Comparison of ENCODE assay signal across 8 cellular contexts in genomic region chr1:247126601-247127000, GRCh38. TPM values are rescaled to one million over a fixed set of nuclear protein-coding genes. Genes with fewer than 3 reads are reported as not detected.
DNase-seq lines count a peak whose midpoint lies in the region; ATAC-seq and TF ChIP-seq lines count a peak whose summit lies in the region.
"Not testable (repeated sequence)": the region's sequence is repeated elsewhere in the genome, so short reads cannot be mapped to it uniquely, and the experiment has no call there.

No MANE protein-coding gene starts in this region.

- not testable (repeated sequence) for DNase-seq in activated T-cell treated with anti-CD3 and anti-CD28 coated beads, Interleukin-2, amount 50 U/mL, for 72 hours; left lung; thoracic aorta (ENCODE audit: low spot score)

- not testable (repeated sequence) for H3K27ac Mint-ChIP-seq in activated T-cell treated with anti-CD3 and anti-CD28 coated beads, Interleukin-2, amount 50 U/mL, for 72 hours

- peaks cover 7 to 19% of the 10 kb centered on the region in 2 donors for H3K36me3 Mint-ChIP-seq in activated T-cell treated with anti-CD3 and anti-CD28 coated beads, Interleukin-2, amount 50 U/mL, for 72 hours (ENCODE audit: insufficient read depth in 2 of 2)

- intact Hi-C loops in left lung (cut with DNase I): not testable (repeated sequence)

- H3K9me3 ChIP-seq in left lung (peaks cover 0 to 23% of the 10 kb centered on the region in 2 donors), thoracic aorta (peaks cover 13% of the 10 kb centered on the region)

- H3K27me3 Mint-ChIP-seq in activated T-cell treated with anti-CD3 and anti-CD28 coated beads, Interleukin-2, amount 50 U/mL, for 72 hours (ENCODE audit: low read depth): not testable (repeated sequence)

- H3K4me3 ChIP-seq in left lung, thoracic aorta: not testable (repeated sequence)

- ATAC-seq in GM18858 (IDR thresholded peaks at IDR 0.05; ENCODE audit: unreplicated experiment): peak; percentile 36
- ATAC-seq in GM19463 (IDR thresholded peaks at IDR 0.05; ENCODE audit: unreplicated experiment): peak; percentile 51
- peak; percentile 59 for ATAC-seq in HG02571 (IDR thresholded peaks at IDR 0.05; ENCODE audit: unreplicated experiment)
- ATAC-seq in HG03060 (IDR thresholded peaks at IDR 0.05; ENCODE audit: low read depth, unreplicated experiment): peak; percentile 3
- ATAC-seq in HG03521 (IDR thresholded peaks at IDR 0.05; ENCODE audit: unreplicated experiment): peak; percentile 42
- peak; percentile 72 to 80 for ATAC-seq in activated T-cell treated with anti-CD3 and anti-CD28 coated beads, Interleukin-2, amount 50 U/mL, for 72 hours (replicated peaks in 1 of 2)
- peak; percentile 77 for ATAC-seq in left lung
- peak; percentile 35 for ATAC-seq in thoracic aorta (ENCODE audit: insufficient number of reproducible peaks, low FRiP score, low read depth)

- TF ChIP-seq CTCF in left lung (IDR thresholded peaks at IDR 0.05); thoracic aorta (IDR thresholded peaks at IDR 0.05): not testable (repeated sequence)

- peaks cover 0 to 15% of the 10 kb centered on the region in 2 donors for H3K36me3 ChIP-seq in left lung
- not testable (repeated sequence) for H3K36me3 ChIP-seq in thoracic aorta

- not testable (repeated sequence) for H3K4me3 Mint-ChIP-seq in activated T-cell treated with anti-CD3 and anti-CD28 coated beads, Interleukin-2, amount 50 U/mL, for 72 hours

- not testable (repeated sequence) for H3K27me3 ChIP-seq in left lung; thoracic aorta (replicated peaks; ENCODE audit: insufficient read depth)

- not testable (repeated sequence) for H3K27ac ChIP-seq in left lung, thoracic aorta

- not testable (repeated sequence) for H3K9me3 Mint-ChIP-seq in activated T-cell treated with anti-CD3 and anti-CD28 coated beads, Interleukin-2, amount 50 U/mL, for 72 hours

- H3K4me1 ChIP-seq in left lung; thoracic aorta (ENCODE audit: control insufficient read depth in 1 of 2, low read depth in 2 of 2): not testable (repeated sequence)

- H3K4me1 Mint-ChIP-seq in activated T-cell treated with anti-CD3 and anti-CD28 coated beads, Interleukin-2, amount 50 U/mL, for 72 hours (ENCODE audit: low read depth): not testable (repeated sequence)

RNA-seq across cellular contexts. Expression of gene ZNF669, which starts 22.4 kb away (rescaled TPM):
- 10 to 100 TPM in 1 of 2 donors, 1 to 10 TPM in 1; 8.3 to 10.5 TPM for total RNA-seq in activated T-cell treated with anti-CD3 and anti-CD28 coated beads, Interleukin-2, amount 50 U/mL, for 72 hours
- 1 to 10 TPM; 6.9 to 7.1 TPM for total RNA-seq in left lung
- 1 to 10 TPM; 3.2 to 4.2 TPM for total RNA-seq in thoracic aorta

RNA-seq across cellular contexts. Expression of gene ZNF124, which starts 45.2 kb away (rescaled TPM):
- total RNA-seq in activated T-cell treated with anti-CD3 and anti-CD28 coated beads, Interleukin-2, amount 50 U/mL, for 72 hours: 10 to 100 TPM; 12.9 to 13.0 TPM
- total RNA-seq in left lung: 10 to 100 TPM; 22.9 to 26.5 TPM
- 10 to 100 TPM; 19.9 to 28.9 TPM for total RNA-seq in thoracic aorta

RNA-seq across cellular contexts. Expression of gene ZNF670, which starts 48.0 kb away (rescaled TPM):
- 1 to 10 TPM; 4.2 to 4.6 TPM for total RNA-seq in activated T-cell treated with anti-CD3 and anti-CD28 coated beads, Interleukin-2, amount 50 U/mL, for 72 hours
- 1 to 10 TPM; 3.4 to 3.8 TPM for total RNA-seq in left lung
- total RNA-seq in thoracic aorta: 1 to 10 TPM; 1.1 to 5.2 TPM

Comparison
In these comparisons a context has a peak if more than half of its experiments do, and no peak if none do; other contexts are left out.
1. ATAC-seq: peak in every context shown above with its lines; median percentile 77 in left lung; 76 in activated T-cell treated with anti-CD3 and anti-CD28 coated beads, Interleukin-2, amount 50 U/mL, for 72 hours; 59 in HG02571; 51 in GM19463; 42 in HG03521; 36 in GM18858; 35 in thoracic aorta; 3 in HG03060.